24 cellular contexts compared by ENCODE assay signal in the genomic region with DNA sequence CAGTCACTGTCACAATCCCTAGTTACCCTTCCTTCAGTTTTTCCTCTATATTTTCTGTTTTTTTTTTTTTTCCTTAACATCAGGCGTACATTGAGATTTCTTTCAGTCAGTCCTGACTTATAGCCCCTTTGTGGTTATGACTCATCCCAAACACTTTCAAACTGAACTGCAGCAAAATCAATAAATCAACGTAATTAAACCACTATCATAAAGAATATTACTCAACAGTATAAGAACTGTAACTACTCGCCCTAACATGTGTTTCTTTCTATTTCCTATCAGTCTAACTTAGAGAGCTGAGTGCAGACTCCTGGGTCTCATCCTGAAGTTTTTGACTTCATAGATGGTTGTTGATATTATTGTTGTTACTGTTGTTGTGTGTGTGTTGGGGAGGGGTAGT.
A peak's percentile ranks its signal among the peaks of the same experiment; 100 is the strongest.
DNase-seq lines count a peak whose midpoint lies in the region; ATAC-seq, FAIRE-seq and TF ChIP-seq lines count a peak whose summit lies in the region.
"Had no signal": no experiment of that assay in that cellular context is flagged by ENCODE, and none has a peak within 500 bp of the region (broad histone marks: within the 10 kb centered on the region; RNA-seq: fewer than 3 reads in every experiment).

No MANE protein-coding gene starts in this region.

- H3K27me3 ChIP-seq in GM12878 (replicated peaks in 1 of 2; ENCODE audit: control insufficient read depth in 2 of 2, insufficient read depth in 2 of 2, low read length in 1 of 2), result no peaks in the 10 kb centered on the region
- H3K27me3 ChIP-seq: adrenal gland; BLaER1 treated with 17β-estradiol and CSF1 and Interleukin-3, amounts not matched to agents 10 nM and 100 nM; heart right ventricle had no signal

- ATAC-seq in GM12878, result peak; percentile 40; the same call in 1 of the 3 replicates
- ATAC-seq: heart right ventricle; left lobe of liver; stimulated activated effector memory CD8-positive, alpha-beta T cell treated with anti-CD3 and anti-CD28 coated beads, Interleukin-12 subunit alpha, Interleukin-12 subunit beta, amount 100 ng/mL, for 72 hours had no signal

- H3K4me2 ChIP-seq in GM12878 (ENCODE audit: control insufficient read depth, insufficient read depth), result no peak overlapping the region
- H3K4me2 ChIP-seq: BLaER1 treated with 17β-estradiol and CSF1 and Interleukin-3, amounts not matched to agents 10 nM and 100 nM had no signal

- in situ Hi-C loops in GM12878 (cut with MboI), result no loop called here

- no peak for TF ChIP-seq RAD21 in GM12878 (IDR thresholded peaks at IDR 0.05; ENCODE audit: insufficient read depth, low read depth, low read length)

- no peak for FAIRE-seq in GM12878 (lab: Jason Lieb, UNC)
- peak; percentile 13 for FAIRE-seq in urothelium cell line (lab: Jason Lieb, UNC)

- no peak overlapping the region for H3K9ac ChIP-seq in GM12878 (ENCODE audit: control insufficient read depth, insufficient read depth, low read length)
- H3K9ac ChIP-seq: BLaER1 treated with 17β-estradiol and CSF1 and Interleukin-3, amounts not matched to agents 10 nM and 100 nM; GM23248 had no signal

- no peaks in the 10 kb centered on the region for H3K27me3 Mint-ChIP-seq in activated T-helper 2 cell treated with anti-CD3 and anti-CD28 coated beads, Interferon-gamma antibody, Interleukin-2, Interleukin-4, amounts not matched to agents 10 μg/mL and 5 μg/mL and 100 μg/mL, durations not matched to agents 14 hours and 24 hours and 36 hours (ENCODE audit: low read depth)
- H3K27me3 Mint-ChIP-seq: central memory CD8-positive, alpha-beta T cell; progenitor cell of endocrine pancreas had no signal

- H3K4me3 Mint-ChIP-seq in activated T-helper 2 cell treated with anti-CD3 and anti-CD28 coated beads, Interferon-gamma antibody, Interleukin-2, Interleukin-4, amounts not matched to agents 10 μg/mL and 5 μg/mL and 100 μg/mL, durations not matched to agents 14 hours and 24 hours and 36 hours (ENCODE audit: low read depth), result no peak overlapping the region
- H3K4me3 Mint-ChIP-seq: central memory CD8-positive, alpha-beta T cell; neural crest cell; stimulated activated effector memory CD8-positive, alpha-beta T cell treated with anti-CD3 and anti-CD28 coated beads, Interleukin-12 subunit alpha, Interleukin-12 subunit beta, amount 100 ng/mL, for 72 hours had no signal

- POLR2A ChIA-PET in GM12878 (lab: Charles Lee), result no interaction called here

- no peak overlapping the region for H3K4me3 ChIP-seq in GM12878
- no peak overlapping the region for H3K4me3 ChIP-seq in coronary artery
- H3K4me3 ChIP-seq: adrenal gland; BLaER1 treated with 17β-estradiol and CSF1 and Interleukin-3, amounts not matched to agents 10 nM and 100 nM; GM23248; heart right ventricle had no signal

- no peaks in the 10 kb centered on the region for H3K36me3 Mint-ChIP-seq in activated T-helper 2 cell treated with anti-CD3 and anti-CD28 coated beads, Interferon-gamma antibody, Interleukin-2, Interleukin-4, amounts not matched to agents 10 μg/mL and 5 μg/mL and 100 μg/mL, durations not matched to agents 14 hours and 24 hours and 36 hours (ENCODE audit: low read depth)
- H3K36me3 Mint-ChIP-seq: stimulated activated effector memory CD8-positive, alpha-beta T cell treated with anti-CD3 and anti-CD28 coated beads, Interleukin-12 subunit alpha, Interleukin-12 subunit beta, amount 100 ng/mL, for 72 hours had no signal

- no peaks in the 10 kb centered on the region for H3K4me1 Mint-ChIP-seq in activated T-helper 2 cell treated with anti-CD3 and anti-CD28 coated beads, Interferon-gamma antibody, Interleukin-2, Interleukin-4, amounts not matched to agents 10 μg/mL and 5 μg/mL and 100 μg/mL, durations not matched to agents 14 hours and 24 hours and 36 hours (ENCODE audit: low read depth)
- H3K4me1 Mint-ChIP-seq: central memory CD8-positive, alpha-beta T cell; neural crest cell; stimulated activated effector memory CD8-positive, alpha-beta T cell treated with anti-CD3 and anti-CD28 coated beads, Interleukin-12 subunit alpha, Interleukin-12 subunit beta, amount 100 ng/mL, for 72 hours had no signal

- no peak for TF ChIP-seq POLR2A in GM12878 (IDR thresholded peaks at IDR 0.05; ENCODE audit: low read depth, low read length)

- no peak for TF ChIP-seq EP300 in GM12878 (IDR thresholded peaks at IDR 0.05; ENCODE audit: borderline replicate concordance in 1 of 2, control insufficient read depth in 1 of 2, low read depth in 2 of 2, low read length in 2 of 2)

- no peak overlapping the region for H2AFZ ChIP-seq in GM12878 (ENCODE audit: control insufficient read depth, low read depth, low read length)
- H2AFZ ChIP-seq: GM23248 had no signal

- DNase-seq in SHP77 treated with DMSO at 0.1 percent for 48 hours (lab: John Stamatoyannopoulos, UW) (peak; percentile 16), SHP77 (lab: John Stamatoyannopoulos, UW) (no peak), NOMO-1 treated with DMSO at 0.1 percent for 48 hours (lab: John Stamatoyannopoulos, UW; ENCODE audit: unreplicated experiment) (peak; percentile 94), GM12878 (ENCODE audit: low read depth, low spot score) (no peak), urothelium cell line (ENCODE audit: low spot score) (peak; percentile 13), coronary artery (ENCODE audit: low spot score) (no peak), NCI-H128 (lab: John Stamatoyannopoulos, UW; ENCODE audit: unreplicated experiment) (no peak)
- no peak for DNase-seq in activated T-helper 2 cell treated with anti-CD3 and anti-CD28 coated beads, Interferon-gamma antibody, Interleukin-2, Interleukin-4, amounts not matched to agents 10 μg/mL and 5 μg/mL and 100 μg/mL, durations not matched to agents 14 hours and 24 hours and 36 hours (ENCODE audit: low spot score)
- DNase-seq: ACHN; activated CD8-positive, alpha-beta memory T cell treated with anti-CD3 and anti-CD28 coated beads, Interleukin-2, amount 50 U/mL, for 48 hours; adrenal gland; effector CD8-positive, alpha-beta T cell; GM23248; heart right ventricle; KBM-7; NCI-H1048; NCI-H2081; SIG-M5 had no signal

- no peak overlapping the region for H3K27ac Mint-ChIP-seq in activated T-helper 2 cell treated with anti-CD3 and anti-CD28 coated beads, Interferon-gamma antibody, Interleukin-2, Interleukin-4, amounts not matched to agents 10 μg/mL and 5 μg/mL and 100 μg/mL, durations not matched to agents 14 hours and 24 hours and 36 hours
- H3K27ac Mint-ChIP-seq: progenitor cell of endocrine pancreas; stimulated activated effector memory CD8-positive, alpha-beta T cell treated with anti-CD3 and anti-CD28 coated beads, Interleukin-12 subunit alpha, Interleukin-12 subunit beta, amount 100 ng/mL, for 72 hours had no signal

- no peak overlapping the region for H3K27ac ChIP-seq in GM12878 (ENCODE audit: control insufficient read depth, insufficient read depth)
- no peak overlapping the region for H3K27ac ChIP-seq in coronary artery
- H3K27ac ChIP-seq: adrenal gland; BLaER1 treated with 17β-estradiol and CSF1 and Interleukin-3, amounts not matched to agents 10 nM and 100 nM; GM23248; heart right ventricle had no signal

- H3K4me1 ChIP-seq in GM12878 (ENCODE audit: control insufficient read depth, insufficient read depth, low read length), result no peaks in the 10 kb centered on the region
- H3K4me1 ChIP-seq: adrenal gland; BLaER1 treated with 17β-estradiol and CSF1 and Interleukin-3, amounts not matched to agents 10 nM and 100 nM; heart right ventricle had no signal

- CTCF ChIA-PET in GM12878 (lab: Yijun Ruan, JAX), result no interaction called here

- no peaks in the 10 kb centered on the region for H3K79me2 ChIP-seq in GM12878 (ENCODE audit: control insufficient read depth, insufficient read depth, low read length)

- SMC1A ChIA-PET in GM12878 (lab: Charles Lee; ENCODE audit: uncharacterized antibody, unreplicated experiment), result no interaction called here

- no peaks in the 10 kb centered on the region for H4K20me1 ChIP-seq in GM12878 (ENCODE audit: control insufficient read depth, insufficient read depth)
- H4K20me1 ChIP-seq: BLaER1 treated with 17β-estradiol and CSF1 and Interleukin-3, amounts not matched to agents 10 nM and 100 nM had no signal

- RAD21 ChIA-PET in GM12878 (lab: Charles Lee; ENCODE audit: unreplicated experiment), result no interaction called here

- no peaks in the 10 kb centered on the region for H3K36me3 ChIP-seq in GM12878 (ENCODE audit: control insufficient read depth in 2 of 2, insufficient read depth in 2 of 2, low read length in 1 of 2)
- H3K36me3 ChIP-seq: adrenal gland; BLaER1 treated with 17β-estradiol and CSF1 and Interleukin-3, amounts not matched to agents 10 nM and 100 nM; heart right ventricle had no signal

- TF ChIP-seq CTCF in GM12878 (IDR thresholded peaks at IDR 0.05 in 2 of 3, conservative IDR thresholded peaks at IDR 0.05 in 1 of 3; ENCODE audit: control insufficient read depth in 2 of 3, extremely low read depth in 1 of 3, insufficient read depth in 1 of 3, low read depth in 3 of 3, low read length in 3 of 3) (no peak), coronary artery (IDR thresholded peaks at IDR 0.05) (no peak)

- no peaks in the 10 kb centered on the region for H3K9me3 ChIP-seq in GM12878 (replicated peaks; ENCODE audit: control insufficient read depth, insufficient read depth, low read length)
- H3K9me3 ChIP-seq: adrenal gland; BLaER1 treated with 17β-estradiol and CSF1 and Interleukin-3, amounts not matched to agents 10 nM and 100 nM; heart right ventricle had no signal

- no TSS peak for BruUV-seq in GM12878 (replicated peaks; lab: Mats Ljungman, UMichigan)

- 3% methylated on average over 2 of the region's 3 CpGs for WGBS in GM12878 (ENCODE audit: insufficient coverage, insufficient replicate concordance, low lambda C conversion rate, missing lambda C conversion rate)

- peaks cover 25% of the 10 kb centered on the region for H3K9me3 Mint-ChIP-seq in activated T-helper 2 cell treated with anti-CD3 and anti-CD28 coated beads, Interferon-gamma antibody, Interleukin-2, Interleukin-4, amounts not matched to agents 10 μg/mL and 5 μg/mL and 100 μg/mL, durations not matched to agents 14 hours and 24 hours and 36 hours

- intact Hi-C loops in GM12878 (cut with micrococcal nuclease; ENCODE audit: unreplicated experiment), result no loop called here
- intact Hi-C loops in activated T-helper 2 cell treated with anti-CD3 and anti-CD28 coated beads, Interferon-gamma antibody, Interleukin-2, Interleukin-4, amounts not matched to agents 10 μg/mL and 5 μg/mL and 100 μg/mL, durations not matched to agents 14 hours and 24 hours and 36 hours (cut with micrococcal nuclease), result no loop called here

Comparison
In these comparisons a context has a peak if more than half of its experiments do, and no peak if none do; other contexts are left out.
1. DNase-seq: peak in SHP77 treated with DMSO at 0.1 percent for 48 hours (single experiment), NOMO-1 treated with DMSO at 0.1 percent for 48 hours (single experiment) and urothelium cell line (single experiment); none in SHP77 (0 of 2), GM12878 (single experiment), coronary artery (single experiment), NCI-H128 (single experiment) and activated T-helper 2 cell treated with anti-CD3 and anti-CD28 coated beads, Interferon-gamma antibody, Interleukin-2, Interleukin-4, amounts not matched to agents 10 μg/mL and 5 μg/mL and 100 μg/mL, durations not matched to agents 14 hours and 24 hours and 36 hours (single experiment).